Comparison of ENCODE assay signal across 8 cellular contexts in the genomic region with DNA sequence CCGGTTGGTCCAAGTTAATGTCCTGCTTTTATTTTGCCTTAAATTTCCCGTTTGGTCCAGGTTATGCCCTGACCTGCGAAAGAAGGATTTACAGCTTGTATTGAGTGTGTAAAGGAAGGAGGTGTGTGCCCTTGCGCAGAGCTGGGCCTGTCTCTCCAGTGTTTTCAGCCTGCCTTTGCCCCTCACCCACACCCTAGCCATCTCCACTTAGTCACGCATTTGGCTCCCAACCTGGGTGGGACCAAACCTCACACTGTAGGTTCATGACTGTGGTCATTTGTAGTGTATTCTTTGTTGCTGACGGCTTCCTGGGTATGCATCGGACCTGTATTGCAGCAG. TPM values are rescaled to one million over a fixed set of nuclear protein-coding genes. Genes with fewer than 3 reads are reported as not detected.
DNase-seq lines count a peak whose midpoint lies in the region; ATAC-seq and TF ChIP-seq lines count a peak whose summit lies in the region.

No MANE protein-coding gene starts in this region.

- in situ Hi-C loops in gastrocnemius medialis (cut with MboI; ENCODE audit: low sequenced_read_pairs in 4 of 4), result no loop called here

- H3K9me3 ChIP-seq in heart left ventricle (no peaks in the 10 kb centered on the region), gastrocnemius medialis (no peaks in the 10 kb centered on the region), aorta (ENCODE audit: control insufficient read depth, low read length) (no peaks in the 10 kb centered on the region)

- peak; percentile 67 for DNase-seq in GM12864 (ENCODE audit: low read depth)
- DNase-seq in NOMO-1 (lab: John Stamatoyannopoulos, UW; ENCODE audit: unreplicated experiment in 2 of 2), result peak; percentile 74 to 90
- peak; percentile 44 for DNase-seq in activated effector memory CD4-positive, alpha-beta T cell treated with Interleukin-2 at 50 U/mL for 16 hours
- no peak for DNase-seq in heart left ventricle
- no peak for DNase-seq in gastrocnemius medialis
- DNase-seq in middle frontal gyrus (ENCODE audit: extremely low spot score, low spot score), result no peak
- DNase-seq in aorta, result no peak

- TF ChIP-seq CTCF in GM12864 (IDR thresholded peaks at IDR 0.05; ENCODE audit: low read depth, low read length, missing control alignments) (no peak), heart left ventricle (IDR thresholded peaks at IDR 0.05) (no peak), gastrocnemius medialis (IDR thresholded peaks at IDR 0.05 in 4 of 5, conservative IDR thresholded peaks at IDR 0.05 in 1 of 5) (no peak)

- peaks cover 5 to 50% (median 39%) of the 10 kb centered on the region in 12 donors for H3K4me1 ChIP-seq in heart left ventricle
- peaks cover 45 to 47% of the 10 kb centered on the region in 2 donors for H3K4me1 ChIP-seq in gastrocnemius medialis
- peaks cover 5 to 7% of the 10 kb centered on the region in 2 donors for H3K4me1 ChIP-seq in aorta (ENCODE audit: control insufficient read depth in 1 of 2, insufficient read depth in 2 of 2, low read length in 2 of 2)

- H3K4me3 ChIP-seq in GM12864 (ENCODE audit: low read depth, low read length) (peak overlapping the region; percentile 47), heart left ventricle (peak overlapping the region in 11 of 12 donors; percentile 69 to 97 (median 91)), gastrocnemius medialis (peak overlapping the region; percentile 72 to 89 (median 88)), aorta (ENCODE audit: low read length in 2 of 2) (no peak overlapping the region)

- H3K27ac ChIP-seq in heart left ventricle (peak overlapping the region; percentile 85 to 99 (median 97)), gastrocnemius medialis (peak overlapping the region; percentile 88 to 98 (median 96)), aorta (ENCODE audit: low read depth in 1 of 2, low read length in 2 of 2) (peak overlapping the region in 1 of 2 donors; percentile 89)

- H3K27me3 ChIP-seq in heart left ventricle (no peaks in the 10 kb centered on the region), gastrocnemius medialis (no peaks in the 10 kb centered on the region), aorta (ENCODE audit: control insufficient read depth in 1 of 2, insufficient read depth in 2 of 2, low read length in 1 of 2) (no peaks in the 10 kb centered on the region)

- WGBS in heart left ventricle, 4 donors, result 44 to 51% (median 47%) methylated on average over 7 of the region's 7 CpGs
- WGBS in aorta, 2 donors, result 28 to 29% methylated on average over 7 of the region's 7 CpGs

- H3K36me3 ChIP-seq in heart left ventricle (peaks cover 0 to 15% (median 8%) of the 10 kb centered on the region in 9 donors), gastrocnemius medialis (no peaks in the 10 kb centered on the region), aorta (ENCODE audit: control insufficient read depth in 1 of 2, insufficient read depth in 2 of 2, low read length in 1 of 2) (no peaks in the 10 kb centered on the region)

- intact Hi-C loops in heart left ventricle (cut with DNase I), result loop anchor here in 7 of 10 donors (1.0 to 5.0 kb wide), 6 partner anchors 20 to 40 kb away; no protein-coding TSS in a partner anchor
- intact Hi-C loops in gastrocnemius medialis (cut with DNase I; ENCODE audit: low total_unique reads), result loop anchor here (1.0 to 2.0 kb wide), 3 partner anchors 21 to 48 kb away; a partner anchor contains a TSS
- intact Hi-C loops in aorta (cut with DNase I), result loop anchor here (1.0 to 5.0 kb wide), 3 partner anchors 21 to 42 kb away; a partner anchor contains a TSS

- ATAC-seq in HG02938 (IDR thresholded peaks at IDR 0.05; ENCODE audit: unreplicated experiment), result peak; percentile 19
- peak in 2 of 4 donors; percentile 4 to 24 for ATAC-seq in heart left ventricle
- peak; percentile 4 to 6 for ATAC-seq in gastrocnemius medialis
- no peak for ATAC-seq in aorta (ENCODE audit: low FRiP score)

- TF ChIP-seq POLR2A in heart left ventricle (IDR thresholded peaks at IDR 0.05) (no peak), gastrocnemius medialis (IDR thresholded peaks at IDR 0.05) (no peak)

RNA-seq across cellular contexts. Expression of a gene that starts 0.6 kb away (rescaled TPM):
- total RNA-seq in heart left ventricle (10 to 100 TPM; 34.3 to 60.9 (median 49.4) TPM), gastrocnemius medialis (10 to 100 TPM; 20.4 to 49.9 (median 26.5) TPM), aorta (10 to 100 TPM; 91.1 to 98.4 TPM)
- polyA plus RNA-seq in heart left ventricle (10 to 100 TPM; 41.1 to 47.1 TPM), aorta (100 to 1,000 TPM in 1 of 2 donors, 10 to 100 TPM in 1; 50.1 to 114 TPM)

RNA-seq across cellular contexts. Expression of a gene that starts 21.1 kb away (rescaled TPM):
- 100 to 1,000 TPM in 4 of 9 donors, 10 to 100 TPM in 5; 67.7 to 137 (median 80.5) TPM for total RNA-seq in heart left ventricle
- polyA plus RNA-seq in heart left ventricle, result 10 to 100 TPM; 64.1 to 88.8 TPM
- 10 to 100 TPM; 26.5 to 54.2 (median 39.4) TPM for total RNA-seq in gastrocnemius medialis
- total RNA-seq in aorta, result 10 to 100 TPM; 93.5 to 94.7 TPM
- polyA plus RNA-seq in aorta, result 100 to 1,000 TPM in 1 of 2 donors, 10 to 100 TPM in 1; 75.3 to 141 TPM

Comparison
In these comparisons a context has a peak if more than half of its experiments do, and no peak if none do; other contexts are left out.
1. DNase-seq: peak in GM12864 (single experiment), NOMO-1 (2 of 2) and activated effector memory CD4-positive, alpha-beta T cell treated with Interleukin-2 at 50 U/mL for 16 hours (single experiment); none in heart left ventricle (0 of 5), gastrocnemius medialis (0 of 2), middle frontal gyrus (single experiment) and aorta (0 of 2).
2. H3K4me3 ChIP-seq: peak in GM12864 (single experiment), heart left ventricle (11 of 12) and gastrocnemius medialis (4 of 4); none in aorta (0 of 2).